ENCODE assay signal across 23 cellular contexts in genomic region chr5:171745602-171746001, GRCh38. TPM values are rescaled to one million over a fixed set of nuclear protein-coding genes. Genes with fewer than 3 reads are reported as not detected.
"Had no signal": no experiment of that assay in that cellular context is flagged by ENCODE, and none has a peak within 500 bp of the region (broad histone marks: within the 10 kb centered on the region; RNA-seq: fewer than 3 reads in every experiment).

No MANE protein-coding gene starts in this region.

- H3K27me3 ChIP-seq: body of pancreas, colonic mucosa, esophagus muscularis mucosa, sigmoid colon, spleen, stomach, uterus had no signal

- H3K9me3 ChIP-seq: body of pancreas, colonic mucosa, esophagus muscularis mucosa, lower lobe of right lung, sigmoid colon, SK-N-SH, spleen, stomach, uterus had no signal

- H3K36me3 ChIP-seq: colonic mucosa, esophagus muscularis mucosa, lower lobe of right lung, sigmoid colon, spleen, stomach, uterus had no signal

- H3K4me3 ChIP-seq: body of pancreas, colonic mucosa, esophagus muscularis mucosa, lower lobe of right lung, sigmoid colon, spleen, stomach, uterus had no signal

- ATAC-seq: activated CD8-positive, alpha-beta T cell treated with anti-CD3 and anti-CD28 coated beads for 36 hours; body of pancreas; lower lobe of right lung; T-cell had no signal

- H3K4me1 ChIP-seq: body of pancreas, colonic mucosa, lower lobe of right lung, uterus had no signal

- DNase-seq: activated CD8-positive, alpha-beta memory T cell treated with anti-CD3 and anti-CD28 coated beads, Interleukin-2, amount 50 U/mL, for 4 hours; activated CD8-positive, alpha-beta T cell treated with anti-CD3 and anti-CD28 coated beads for 36 hours; activated gamma-delta T cell treated with Interleukin-2 at 50 U/mL for 16 hours; amniotic stem cell; body of pancreas; central memory CD4-positive, alpha-beta T cell; colonic mucosa; hippocampal formation; kidney; lower lobe of right lung; sigmoid colon; SK-N-SH; spleen; stomach; T-cell; T-helper 9 cell had no signal

- H3K27ac ChIP-seq: body of pancreas, colonic mucosa, esophagus muscularis mucosa, lower lobe of right lung, sigmoid colon, spleen, stomach, uterus, VCaP had no signal

RNA-seq across cellular contexts. Expression of gene SMIM23, which starts 40.0 kb away (rescaled TPM):
- total RNA-seq: activated CD8-positive, alpha-beta T cell treated with anti-CD3 and anti-CD28 coated beads for 36 hours; body of pancreas; colonic mucosa; esophagus muscularis mucosa; kidney; lower lobe of right lung; mesothelial cell of epicardium; neural crest cell; osteocyte; pulmonary artery endothelial cell; sigmoid colon; spleen; stomach; T-cell; uterus had no signal
